In genomic region chr7:55140981-55141278, GRCh38 we compare ENCODE assay signal across 12 cellular contexts.
DNase-seq lines count a peak whose midpoint lies in the region; ATAC-seq, FAIRE-seq and TF ChIP-seq lines count a peak whose summit lies in the region.
"Had no signal": no experiment of that assay in that cellular context is flagged by ENCODE, and none has a peak within 500 bp of the region (broad histone marks: within the 10 kb centered on the region; RNA-seq: fewer than 3 reads in every experiment).

No MANE protein-coding gene starts in this region.

- H3K4me2 ChIP-seq in keratinocyte (ENCODE audit: control insufficient read depth, extremely low read depth, insufficient read depth, low read depth, low read length), result no peak overlapping the region

- no peaks in the 10 kb centered on the region for H3K36me3 Mint-ChIP-seq in activated T-helper 1 cell treated with anti-CD3 and anti-CD28 coated beads, Interleukin-12 subunit alpha, Interleukin-12 subunit beta, Interleukin-2, Interleukin-4 antibody, amounts not matched to agents 30 ng/mL and 10 ng/mL and 1 ng/mL, durations not matched to agents 14 hours and 24 hours and 36 hours (ENCODE audit: low read depth)
- H3K36me3 Mint-ChIP-seq: stimulated activated effector memory CD8-positive, alpha-beta T cell treated with anti-CD3 and anti-CD28 coated beads, Interleukin-12 subunit alpha, Interleukin-12 subunit beta, amount 100 ng/mL, for 72 hours had no signal

- H3K27me3 ChIP-seq in keratinocyte (ENCODE audit: control insufficient read depth, extremely low read depth, insufficient read depth, low read length), result no peaks in the 10 kb centered on the region

- H3K4me1 ChIP-seq in keratinocyte (ENCODE audit: control insufficient read depth, extremely low read depth, insufficient read depth, low read length), result peaks cover 38% of the 10 kb centered on the region

- no peaks in the 10 kb centered on the region for H4K20me1 ChIP-seq in keratinocyte (ENCODE audit: control insufficient read depth, extremely low read depth, insufficient read depth, low read length)

- H3K27ac ChIP-seq in keratinocyte (ENCODE audit: control insufficient read depth, insufficient read depth, low read length), result peak overlapping the region; percentile 94

- dilution Hi-C loops in keratinocyte (cut with MboI; ENCODE audit: extremely low pct_ligation_motif_present, low sequenced_read_pairs), result no loop called here

- ATAC-seq in GM18907 (IDR thresholded peaks at IDR 0.05; ENCODE audit: unreplicated experiment), result peak; percentile 50
- peak; percentile 21 for ATAC-seq in GM21381 (IDR thresholded peaks at IDR 0.05; ENCODE audit: unreplicated experiment)
- peak; percentile 16 for ATAC-seq in HG03175 (IDR thresholded peaks at IDR 0.05; ENCODE audit: unreplicated experiment)
- no peak for ATAC-seq in left colon
- ATAC-seq: naive thymus-derived CD8-positive, alpha-beta T cell; stimulated activated effector memory CD8-positive, alpha-beta T cell treated with anti-CD3 and anti-CD28 coated beads, Interleukin-12 subunit alpha, Interleukin-12 subunit beta, amount 100 ng/mL, for 72 hours had no signal

- H3K27ac Mint-ChIP-seq in activated T-helper 1 cell treated with anti-CD3 and anti-CD28 coated beads, Interleukin-12 subunit alpha, Interleukin-12 subunit beta, Interleukin-2, Interleukin-4 antibody, amounts not matched to agents 30 ng/mL and 10 ng/mL and 1 ng/mL, durations not matched to agents 14 hours and 24 hours and 36 hours, result no peak overlapping the region
- H3K27ac Mint-ChIP-seq: naive thymus-derived CD8-positive, alpha-beta T cell; stimulated activated effector memory CD8-positive, alpha-beta T cell treated with anti-CD3 and anti-CD28 coated beads, Interleukin-12 subunit alpha, Interleukin-12 subunit beta, amount 100 ng/mL, for 72 hours had no signal

- TF ChIP-seq CTCF in keratinocyte (optimal IDR thresholded peaks at IDR 0.05 in 1 of 3, IDR thresholded peaks at IDR 0.05 in 1 of 3, conservative IDR thresholded peaks at IDR 0.05 in 1 of 3; ENCODE audit: extremely low read depth in 1 of 3, insufficient read depth in 2 of 3, low read length in 3 of 3), result no peak

- peak overlapping the region; percentile 7 for H3K9ac ChIP-seq in keratinocyte (ENCODE audit: control insufficient read depth, extremely low read depth, insufficient read depth, low read length)

- peaks cover 71% of the 10 kb centered on the region for H3K79me2 ChIP-seq in keratinocyte (ENCODE audit: control insufficient read depth, insufficient read depth, low read length)

- no peak for DNase-seq in keratinocyte (ENCODE audit: low read depth, low spot score)
- DNase-seq in left colon, result no peak
- DNase-seq in activated T-helper 1 cell treated with anti-CD3 and anti-CD28 coated beads, Interleukin-12 subunit alpha, Interleukin-12 subunit beta, Interleukin-2, Interleukin-4 antibody, amounts not matched to agents 30 ng/mL and 10 ng/mL and 1 ng/mL, durations not matched to agents 14 hours and 24 hours and 36 hours (ENCODE audit: low spot score), result no peak
- no peak for DNase-seq in NCI-H1048 (lab: John Stamatoyannopoulos, UW)
- DNase-seq: DMS 273 treated with DMSO at 0.1 percent for 48 hours; naive thymus-derived CD8-positive, alpha-beta T cell had no signal

- H3K4me3 Mint-ChIP-seq in activated T-helper 1 cell treated with anti-CD3 and anti-CD28 coated beads, Interleukin-12 subunit alpha, Interleukin-12 subunit beta, Interleukin-2, Interleukin-4 antibody, amounts not matched to agents 30 ng/mL and 10 ng/mL and 1 ng/mL, durations not matched to agents 14 hours and 24 hours and 36 hours, result no peak overlapping the region
- H3K4me3 Mint-ChIP-seq: naive thymus-derived CD8-positive, alpha-beta T cell; stimulated activated effector memory CD8-positive, alpha-beta T cell treated with anti-CD3 and anti-CD28 coated beads, Interleukin-12 subunit alpha, Interleukin-12 subunit beta, amount 100 ng/mL, for 72 hours had no signal

- peaks cover 6% of the 10 kb centered on the region for H3K9me3 Mint-ChIP-seq in activated T-helper 1 cell treated with anti-CD3 and anti-CD28 coated beads, Interleukin-12 subunit alpha, Interleukin-12 subunit beta, Interleukin-2, Interleukin-4 antibody, amounts not matched to agents 30 ng/mL and 10 ng/mL and 1 ng/mL, durations not matched to agents 14 hours and 24 hours and 36 hours

- no peak for FAIRE-seq in keratinocyte (lab: Jason Lieb, UNC)
- FAIRE-seq: astrocyte, endothelial cell of umbilical vein had no signal

- intact Hi-C loops in left colon (cut with DNase I, micrococcal nuclease), result no loop called here
- intact Hi-C loops in activated T-helper 1 cell treated with anti-CD3 and anti-CD28 coated beads, Interleukin-12 subunit alpha, Interleukin-12 subunit beta, Interleukin-2, Interleukin-4 antibody, amounts not matched to agents 30 ng/mL and 10 ng/mL and 1 ng/mL, durations not matched to agents 14 hours and 24 hours and 36 hours (cut with micrococcal nuclease), result no loop called here

- no peak overlapping the region for H3K4me3 ChIP-seq in keratinocyte (ENCODE audit: control insufficient read depth in 2 of 3, extremely low read depth in 1 of 3, insufficient read depth in 2 of 3, low read depth in 1 of 3, low read length in 3 of 3)

- H3K4me1 Mint-ChIP-seq in activated T-helper 1 cell treated with anti-CD3 and anti-CD28 coated beads, Interleukin-12 subunit alpha, Interleukin-12 subunit beta, Interleukin-2, Interleukin-4 antibody, amounts not matched to agents 30 ng/mL and 10 ng/mL and 1 ng/mL, durations not matched to agents 14 hours and 24 hours and 36 hours (ENCODE audit: low read depth), result peaks cover 12% of the 10 kb centered on the region
- H3K4me1 Mint-ChIP-seq: naive thymus-derived CD8-positive, alpha-beta T cell; stimulated activated effector memory CD8-positive, alpha-beta T cell treated with anti-CD3 and anti-CD28 coated beads, Interleukin-12 subunit alpha, Interleukin-12 subunit beta, amount 100 ng/mL, for 72 hours had no signal

- no peaks in the 10 kb centered on the region for H3K9me3 ChIP-seq in keratinocyte (ENCODE audit: control insufficient read depth, low read depth, low read length)

- no peak overlapping the region for H2AFZ ChIP-seq in keratinocyte (ENCODE audit: control insufficient read depth, low read length)

- H3K27me3 Mint-ChIP-seq in activated T-helper 1 cell treated with anti-CD3 and anti-CD28 coated beads, Interleukin-12 subunit alpha, Interleukin-12 subunit beta, Interleukin-2, Interleukin-4 antibody, amounts not matched to agents 30 ng/mL and 10 ng/mL and 1 ng/mL, durations not matched to agents 14 hours and 24 hours and 36 hours (ENCODE audit: insufficient read depth), result peaks cover 19% of the 10 kb centered on the region

- peaks cover 32 to 50% of the 10 kb centered on the region in 2 experiments for H3K36me3 ChIP-seq in keratinocyte (ENCODE audit: control insufficient read depth in 2 of 2, extremely low read depth in 1 of 2, insufficient read depth in 2 of 2, low read length in 2 of 2)

- no peaks in the 10 kb centered on the region for H3K9me1 ChIP-seq in keratinocyte (ENCODE audit: control insufficient read depth, extremely low read depth, insufficient read depth, low read length)
